ENCODE assay signal across 2 cellular contexts in the genomic region with DNA sequence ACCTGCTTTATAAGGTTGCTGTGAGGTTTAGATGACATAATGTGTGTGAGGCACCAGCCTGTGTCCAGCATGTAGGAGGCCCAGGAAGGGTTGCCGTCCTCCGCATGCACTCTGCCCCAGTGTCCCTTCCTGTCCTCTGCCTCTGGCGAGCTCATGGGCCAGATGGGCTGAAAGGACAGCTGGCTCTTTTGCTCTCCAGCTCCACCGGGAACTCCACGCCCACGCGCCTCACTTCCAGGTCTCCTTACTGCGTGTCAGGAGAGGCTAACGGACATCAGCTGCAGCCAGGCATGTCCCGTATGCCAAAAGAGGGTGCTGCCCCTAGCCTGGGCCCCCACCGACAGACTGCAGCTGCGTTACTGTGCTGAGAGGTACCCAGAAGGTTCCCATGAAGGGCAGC.
TF ChIP-seq lines count a peak whose summit lies in the region.

No MANE protein-coding gene starts in this region.

TF ChIP-seq in IMR-90, 13 proteins besides CTCF, POLR2A, EP300 and RAD21:
- no peak for TF ChIP-seq NFE2L2 (IDR thresholded peaks at IDR 0.05; ENCODE audit: low read depth, low read length)
- TF ChIP-seq MAZ (IDR thresholded peaks at IDR 0.05; ENCODE audit: borderline replicate concordance, low read depth, low read length): no peak
- no peak for TF ChIP-seq CHD1 (IDR thresholded peaks at IDR 0.05; ENCODE audit: low read depth, low read length)
- TF ChIP-seq FOS (IDR thresholded peaks at IDR 0.05; ENCODE audit: low read depth, low read length): no peak
- no peak for TF ChIP-seq RFX5 (IDR thresholded peaks at IDR 0.05; ENCODE audit: low read depth, low read length)
- TF ChIP-seq RCOR1 (IDR thresholded peaks at IDR 0.05; ENCODE audit: insufficient replicate concordance, low read length): no peak
- no peak for TF ChIP-seq MAFK (IDR thresholded peaks at IDR 0.05; ENCODE audit: low read depth, low read length)
- TF ChIP-seq CEBPB (IDR thresholded peaks at IDR 0.05; ENCODE audit: low read depth, low read length): no peak
- TF ChIP-seq, protein P1, sequence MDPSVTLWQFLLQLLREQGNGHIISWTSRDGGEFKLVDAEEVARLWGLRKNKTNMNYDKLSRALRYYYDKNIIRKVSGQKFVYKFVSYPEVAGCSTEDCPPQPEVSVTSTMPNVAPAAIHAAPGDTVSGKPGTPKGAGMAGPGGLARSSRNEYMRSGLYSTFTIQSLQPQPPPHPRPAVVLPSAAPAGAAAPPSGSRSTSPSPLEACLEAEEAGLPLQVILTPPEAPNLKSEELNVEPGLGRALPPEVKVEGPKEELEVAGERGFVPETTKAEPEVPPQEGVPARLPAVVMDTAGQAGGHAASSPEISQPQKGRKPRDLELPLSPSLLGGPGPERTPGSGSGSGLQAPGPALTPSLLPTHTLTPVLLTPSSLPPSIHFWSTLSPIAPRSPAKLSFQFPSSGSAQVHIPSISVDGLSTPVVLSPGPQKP (IDR thresholded peaks at IDR 0.05; ENCODE audit: borderline replicate concordance, low read depth, low read length): no peak
- TF ChIP-seq MXI1 (IDR thresholded peaks at IDR 0.05; ENCODE audit: borderline replicate concordance, low read depth, low read length): no peak
- TF ChIP-seq BHLHE40 (IDR thresholded peaks at IDR 0.05; ENCODE audit: low read depth, low read length): no peak
- no peak for TF ChIP-seq SMC3 (IDR thresholded peaks at IDR 0.05; ENCODE audit: low read depth, low read length)
- TF ChIP-seq, protein P2, sequence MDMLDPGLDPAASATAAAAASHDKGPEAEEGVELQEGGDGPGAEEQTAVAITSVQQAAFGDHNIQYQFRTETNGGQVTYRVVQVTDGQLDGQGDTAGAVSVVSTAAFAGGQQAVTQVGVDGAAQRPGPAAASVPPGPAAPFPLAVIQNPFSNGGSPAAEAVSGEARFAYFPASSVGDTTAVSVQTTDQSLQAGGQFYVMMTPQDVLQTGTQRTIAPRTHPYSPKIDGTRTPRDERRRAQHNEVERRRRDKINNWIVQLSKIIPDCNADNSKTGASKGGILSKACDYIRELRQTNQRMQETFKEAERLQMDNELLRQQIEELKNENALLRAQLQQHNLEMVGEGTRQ (IDR thresholded peaks at IDR 0.05; ENCODE audit: low read depth, low read length): no peak

TF ChIP-seq in HepG2, 621 proteins besides CTCF, POLR2A, EP300 and RAD21:
- TF ChIP-seq, protein P3, sequence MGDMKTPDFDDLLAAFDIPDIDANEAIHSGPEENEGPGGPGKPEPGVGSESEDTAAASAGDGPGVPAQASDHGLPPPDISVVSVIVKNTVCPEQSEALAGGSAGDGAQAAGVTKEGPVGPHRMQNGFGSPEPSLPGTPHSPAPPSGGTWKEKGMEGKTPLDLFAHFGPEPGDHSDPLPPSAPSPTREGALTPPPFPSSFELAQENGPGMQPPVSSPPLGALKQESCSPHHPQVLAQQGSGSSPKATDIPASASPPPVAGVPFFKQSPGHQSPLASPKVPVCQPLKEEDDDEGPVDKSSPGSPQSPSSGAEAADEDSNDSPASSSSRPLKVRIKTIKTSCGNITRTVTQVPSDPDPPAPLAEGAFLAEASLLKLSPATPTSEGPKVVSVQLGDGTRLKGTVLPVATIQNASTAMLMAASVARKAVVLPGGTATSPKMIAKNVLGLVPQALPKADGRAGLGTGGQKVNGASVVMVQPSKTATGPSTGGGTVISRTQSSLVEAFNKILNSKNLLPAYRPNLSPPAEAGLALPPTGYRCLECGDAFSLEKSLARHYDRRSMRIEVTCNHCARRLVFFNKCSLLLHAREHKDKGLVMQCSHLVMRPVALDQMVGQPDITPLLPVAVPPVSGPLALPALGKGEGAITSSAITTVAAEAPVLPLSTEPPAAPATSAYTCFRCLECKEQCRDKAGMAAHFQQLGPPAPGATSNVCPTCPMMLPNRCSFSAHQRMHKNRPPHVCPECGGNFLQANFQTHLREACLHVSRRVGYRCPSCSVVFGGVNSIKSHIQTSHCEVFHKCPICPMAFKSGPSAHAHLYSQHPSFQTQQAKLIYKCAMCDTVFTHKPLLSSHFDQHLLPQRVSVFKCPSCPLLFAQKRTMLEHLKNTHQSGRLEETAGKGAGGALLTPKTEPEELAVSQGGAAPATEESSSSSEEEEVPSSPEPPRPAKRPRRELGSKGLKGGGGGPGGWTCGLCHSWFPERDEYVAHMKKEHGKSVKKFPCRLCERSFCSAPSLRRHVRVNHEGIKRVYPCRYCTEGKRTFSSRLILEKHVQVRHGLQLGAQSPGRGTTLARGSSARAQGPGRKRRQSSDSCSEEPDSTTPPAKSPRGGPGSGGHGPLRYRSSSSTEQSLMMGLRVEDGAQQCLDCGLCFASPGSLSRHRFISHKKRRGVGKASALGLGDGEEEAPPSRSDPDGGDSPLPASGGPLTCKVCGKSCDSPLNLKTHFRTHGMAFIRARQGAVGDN (CRISPR knock-in tag; IDR thresholded peaks at IDR 0.05): peak; percentile 39
- TF ChIP-seq ZBTB38 (CRISPR knock-in tag; IDR thresholded peaks at IDR 0.05) (peak; percentile 46; the same call in 1 of the 2 replicates), RARA (CRISPR knock-in tag; IDR thresholded peaks at IDR 0.05) (peak; percentile 62; the same call in 1 of the 2 replicates), ZNF343 (CRISPR knock-in tag; IDR thresholded peaks at IDR 0.05) (no peak)
TF ChIP-seq in HepG2: peak in this region for 3.
